ENCODE assay signal across 8 cellular contexts in the genomic region with DNA sequence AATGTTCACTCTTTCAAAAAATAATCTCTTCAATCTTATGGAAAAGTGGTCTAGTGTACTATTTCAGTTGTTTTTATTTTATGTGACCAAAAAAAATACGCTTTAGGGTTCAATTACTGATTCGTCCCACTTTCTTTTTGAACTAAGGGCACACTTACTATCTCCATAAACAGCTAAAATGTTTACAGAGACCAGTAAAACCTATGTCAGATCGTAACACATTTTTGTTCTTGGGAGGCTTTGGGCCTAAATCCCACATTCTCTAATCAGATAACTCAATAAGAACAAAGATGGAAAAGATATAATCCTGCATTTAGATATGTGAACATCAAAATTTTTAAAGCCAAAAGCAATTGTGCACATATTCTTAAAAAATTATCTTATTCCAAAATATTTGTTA. TPM values are rescaled to one million over a fixed set of nuclear protein-coding genes. Genes with fewer than 3 reads are reported as not detected.
A peak's percentile ranks its signal among the peaks of the same experiment; 100 is the strongest.
DNase-seq lines count a peak whose midpoint lies in the region; TF ChIP-seq lines count a peak whose summit lies in the region.

No MANE protein-coding gene starts in this region.

- no peak overlapping the region for H3K9ac ChIP-seq in iPS-15b (ENCODE audit: low read depth, low read length)

- H3K4me1 ChIP-seq in iPS-15b (ENCODE audit: control insufficient read depth, insufficient read depth, low read length) (peaks cover 6% of the 10 kb centered on the region), testis (no peaks in the 10 kb centered on the region)

- H3K36me3 Mint-ChIP-seq in T-helper 2 cell treated with Interferon-gamma antibody and Interleukin-4, amounts not matched to agents 5 μg/mL and 100 μg/mL, for 36 hours (ENCODE audit: low read depth), result peaks cover 24% of the 10 kb centered on the region

- peaks cover 4% of the 10 kb centered on the region for H3K9me3 Mint-ChIP-seq in T-helper 2 cell treated with Interferon-gamma antibody and Interleukin-4, amounts not matched to agents 5 μg/mL and 100 μg/mL, for 36 hours

- H3K27me3 ChIP-seq in iPS-15b (ENCODE audit: control insufficient read depth, insufficient read depth, low read length) (no peaks in the 10 kb centered on the region), testis (no peaks in the 10 kb centered on the region)

- H3K27me3 Mint-ChIP-seq in T-helper 2 cell treated with Interferon-gamma antibody and Interleukin-4, amounts not matched to agents 5 μg/mL and 100 μg/mL, for 36 hours (ENCODE audit: low read depth), result no peaks in the 10 kb centered on the region

- H3K4me3 Mint-ChIP-seq in T-helper 2 cell treated with Interferon-gamma antibody and Interleukin-4, amounts not matched to agents 5 μg/mL and 100 μg/mL, for 36 hours, result no peak overlapping the region

- H3K4me3 ChIP-seq in iPS-15b (ENCODE audit: low read depth, low read length) (peak overlapping the region; percentile 73), testis (peak overlapping the region; percentile 57 to 68)

- H3K27ac ChIP-seq in VCaP, result peak overlapping the region; percentile 97
- no peak overlapping the region for H3K27ac ChIP-seq in testis
- H3K27ac ChIP-seq in substantia nigra (ENCODE audit: low read depth, low read length, poor library complexity, severe bottlenecking), result no peak overlapping the region

- DNase-seq in T-helper 2 cell treated with Interferon-gamma antibody and Interleukin-4, amounts not matched to agents 5 μg/mL and 100 μg/mL, for 36 hours (ENCODE audit: low spot score), result no peak
- no peak for DNase-seq in T-helper 2 cell
- no peak for DNase-seq in testis
- DNase-seq in SKM-1 (lab: John Stamatoyannopoulos, UW; ENCODE audit: unreplicated experiment), result no peak
- no peak for DNase-seq in NCI-H2081 treated with DMSO at 0.1 percent for 48 hours (lab: John Stamatoyannopoulos, UW)
- no peak for DNase-seq in substantia nigra (lab: John Stamatoyannopoulos, UW)

- TF ChIP-seq CTCF in VCaP (conservative IDR thresholded peaks at IDR 0.05), result no peak
- TF ChIP-seq CTCF in testis (IDR thresholded peaks at IDR 0.05), result no peak

- peaks cover 28% of the 10 kb centered on the region for H3K4me1 Mint-ChIP-seq in T-helper 2 cell treated with Interferon-gamma antibody and Interleukin-4, amounts not matched to agents 5 μg/mL and 100 μg/mL, for 36 hours (ENCODE audit: low read depth)

- H3K27ac Mint-ChIP-seq in T-helper 2 cell treated with Interferon-gamma antibody and Interleukin-4, amounts not matched to agents 5 μg/mL and 100 μg/mL, for 36 hours, result peak overlapping the region; percentile 84

- H3K9me3 ChIP-seq in iPS-15b (ENCODE audit: control insufficient read depth, insufficient read depth, low read length), result no peaks in the 10 kb centered on the region
- H3K9me3 ChIP-seq in testis, result no peaks in the 10 kb centered on the region

- no peak for TF ChIP-seq POLR2A in testis (IDR thresholded peaks at IDR 0.05)

- intact Hi-C loops in testis (cut with DNase I; ENCODE audit: low total_unique reads), result no loop called here

- H3K36me3 ChIP-seq in iPS-15b (ENCODE audit: control insufficient read depth, insufficient read depth, low read length) (no peaks in the 10 kb centered on the region), testis (ENCODE audit: low read depth, missing control alignments) (no peaks in the 10 kb centered on the region)

- WGBS in testis, 2 donors, result 25 to 30% methylated on average over 3 of the region's 3 CpGs

RNA-seq across cellular contexts. Expression of gene EPC1, which starts 29.8 kb away (rescaled TPM):
- total RNA-seq in testis, result 10 to 100 TPM; 65.4 to 65.8 TPM
- polyA plus RNA-seq in testis (ENCODE audit: insufficient read depth, low read depth, low replicate concordance), result 34.8 TPM
